8 cellular contexts compared by ENCODE assay signal in genomic region chr9:131530546-131530929, GRCh38. TPM values are rescaled to one million over a fixed set of nuclear protein-coding genes. Genes with fewer than 3 reads are reported as not detected.
A peak's percentile ranks its signal among the peaks of the same experiment; 100 is the strongest.
DNase-seq lines count a peak whose midpoint lies in the region; ATAC-seq and TF ChIP-seq lines count a peak whose summit lies in the region.

No MANE protein-coding gene starts in this region.

- ATAC-seq in GM19023 (IDR thresholded peaks at IDR 0.05; ENCODE audit: unreplicated experiment) (peak; percentile 20), HG03439 (IDR thresholded peaks at IDR 0.05; ENCODE audit: unreplicated experiment) (peak; percentile 14)

- H3K27me3 ChIP-seq in esophagus squamous epithelium = no peaks in the 10 kb centered on the region
- H3K27me3 ChIP-seq in neural cell (ENCODE audit: insufficient read depth, low read depth, low read length) = no peaks in the 10 kb centered on the region

- no peaks in the 10 kb centered on the region for H3K9me3 ChIP-seq in esophagus squamous epithelium
- no peaks in the 10 kb centered on the region for H3K9me3 ChIP-seq in neural cell (ENCODE audit: low read length)

- H3K27ac ChIP-seq in esophagus squamous epithelium (peak overlapping the region; percentile 85 to 90 (median 87)), neural cell (ENCODE audit: low read length) (no peak overlapping the region)

- H3F3A ChIP-seq in neural cell (ENCODE audit: insufficient read depth, low read length, poor library complexity, severe bottlenecking) = no peaks in the 10 kb centered on the region

- H2AFZ ChIP-seq in neural cell (ENCODE audit: low read depth, low read length) = no peak overlapping the region

- peak overlapping the region; percentile 63 to 99 (median 90) for H3K4me3 ChIP-seq in esophagus squamous epithelium
- H3K4me3 ChIP-seq in neural cell (ENCODE audit: low read length) = peak overlapping the region; percentile 92

- TF ChIP-seq EP300 in neural cell (conservative IDR thresholded peaks at IDR 0.05; ENCODE audit: poor library complexity, severe bottlenecking) = no peak

- WGBS in esophagus squamous epithelium, 2 donors = no CpG with 5 or more reads among the region's 31 CpGs

- no peak for TF ChIP-seq POLR2A in esophagus squamous epithelium (IDR thresholded peaks at IDR 0.05)

- TF ChIP-seq CTCF in esophagus squamous epithelium (IDR thresholded peaks at IDR 0.05) (peak in 1 of 6 experiments; percentile 5), neural cell (IDR thresholded peaks at IDR 0.05; ENCODE audit: poor library complexity, severe bottlenecking) (no peak)

- no peaks in the 10 kb centered on the region for H3K9me2 ChIP-seq in neural cell (ENCODE audit: insufficient read depth, low read length)

- H3K9ac ChIP-seq in neural cell (ENCODE audit: low read length) = peak overlapping the region; percentile 76

- intact Hi-C loops in esophagus squamous epithelium (cut with DNase I) = no loop called here

- peaks cover 3% of the 10 kb centered on the region for H3K79me2 ChIP-seq in neural cell (replicated peaks; ENCODE audit: insufficient read depth, low read length)

- peaks cover 7 to 23% (median 12%) of the 10 kb centered on the region in 3 donors for H3K4me1 ChIP-seq in esophagus squamous epithelium

- peak; percentile 89 for DNase-seq in COLO829 (ENCODE audit: low spot score)
- DNase-seq in SW480 (ENCODE audit: low spot score) = peak; percentile 33
- DNase-seq in esophagus squamous epithelium (lab: John Stamatoyannopoulos, UW) = no peak
- no peak for DNase-seq in NCI-H2029 (lab: John Stamatoyannopoulos, UW)
- DNase-seq in pons (ENCODE audit: low spot score) = no peak

- no peaks in the 10 kb centered on the region for H4K20me1 ChIP-seq in neural cell (ENCODE audit: insufficient read depth)

- no peak for TF ChIP-seq RAD21 in neural cell (conservative IDR thresholded peaks at IDR 0.05)

- H3K36me3 ChIP-seq in esophagus squamous epithelium (peaks cover 13 to 44% (median 24%) of the 10 kb centered on the region in 3 donors), neural cell (ENCODE audit: insufficient read depth, low read length) (peaks cover 9% of the 10 kb centered on the region)

- peak overlapping the region; percentile 70 for H3K4me2 ChIP-seq in neural cell (ENCODE audit: low read length)

TF ChIP-seq in neural cell, 6 proteins besides CTCF, POLR2A, EP300 and RAD21:
- TF ChIP-seq REST (IDR thresholded peaks at IDR 0.05; ENCODE audit: borderline replicate concordance) (no peak), POLR2AphosphoS5 (IDR thresholded peaks at IDR 0.05) (no peak), SMC3 (conservative IDR thresholded peaks at IDR 0.05; ENCODE audit: poor library complexity) (no peak), EZH2 (IDR thresholded peaks at IDR 0.05; ENCODE audit: borderline replicate concordance, insufficient read depth, low read length, poor library complexity, severe bottlenecking) (no peak), MXI1 (conservative IDR thresholded peaks at IDR 0.05; ENCODE audit: poor library complexity, severe bottlenecking) (no peak), TAF1 (IDR thresholded peaks at IDR 0.05; ENCODE audit: low read depth) (no peak)
TF ChIP-seq in neural cell: peak in this region for 0.

RNA-seq across cellular contexts. Expression of gene UCK1, which starts 0.5 kb away (rescaled TPM):
- total RNA-seq in esophagus squamous epithelium = 10 to 100 TPM; 17.3 to 39.1 (median 24.8) TPM
- 45.9 and 48.2 TPM in 2 replicates for polyA plus RNA-seq in neural cell
- polyA minus RNA-seq in neural cell = 22.6 and 30.1 TPM in 2 replicates

RNA-seq across cellular contexts. Expression of gene PRRT1B, which starts 14.8 kb away (rescaled TPM):
- not detected for total RNA-seq in esophagus squamous epithelium
- polyA plus RNA-seq in neural cell = not detected in 2 replicates
- not detected in 2 replicates for polyA minus RNA-seq in neural cell

RNA-seq across cellular contexts. Expression of gene POMT1, which starts 27.8 kb away (rescaled TPM):
- 10 to 100 TPM; 14.6 to 27.8 (median 18.4) TPM for total RNA-seq in esophagus squamous epithelium
- 131 and 155 TPM in 2 replicates for polyA plus RNA-seq in neural cell
- polyA minus RNA-seq in neural cell = 62.3 and 63.2 TPM in 2 replicates

Comparison
In these comparisons a context has a peak if more than half of its experiments do, and no peak if none do; other contexts are left out.
1. DNase-seq: peak in COLO829 (single experiment) and SW480 (single experiment); none in esophagus squamous epithelium (single experiment), NCI-H2029 (single experiment) and pons (single experiment).